Comparison of ENCODE assay signal across 16 cellular contexts in the genomic region with DNA sequence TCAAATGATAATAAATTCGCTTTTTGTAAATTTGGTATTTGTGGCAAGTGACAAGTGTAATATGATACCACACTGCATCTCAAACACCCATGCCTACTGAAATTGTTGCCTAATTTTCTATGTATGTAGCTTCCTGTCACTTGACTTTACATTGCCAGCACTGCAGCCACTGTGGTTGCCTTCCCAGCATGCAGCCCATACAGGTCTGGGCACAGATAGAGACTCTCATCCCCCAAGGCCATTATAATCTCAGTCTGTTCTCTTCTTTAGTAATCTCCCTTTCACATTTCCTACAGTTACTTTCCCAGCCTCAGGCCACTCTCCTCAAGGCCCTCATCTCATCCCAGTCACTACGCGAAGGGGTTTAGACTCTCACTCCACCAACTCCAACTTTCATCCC.
DNase-seq lines count a peak whose midpoint lies in the region; ATAC-seq and TF ChIP-seq lines count a peak whose summit lies in the region.
"Had no signal": no experiment of that assay in that cellular context is flagged by ENCODE, and none has a peak within 500 bp of the region (broad histone marks: within the 10 kb centered on the region; RNA-seq: fewer than 3 reads in every experiment).

No MANE protein-coding gene starts in this region.

- H3K4me1 Mint-ChIP-seq in glutamatergic neuron (ENCODE audit: low read depth, unreplicated experiment), result peaks cover 25% of the 10 kb centered on the region
- H3K4me1 Mint-ChIP-seq: T-helper 17 cell had no signal

- no peak for TF ChIP-seq CTCF in glutamatergic neuron (IDR thresholded peaks at IDR 0.05; ENCODE audit: partially characterized antibody, unreplicated experiment)
- TF ChIP-seq CTCF in uterus (IDR thresholded peaks at IDR 0.05), result no peak
- no peak for TF ChIP-seq CTCF in gastrocnemius medialis (IDR thresholded peaks at IDR 0.05 in 4 of 5, conservative IDR thresholded peaks at IDR 0.05 in 1 of 5)

- H3K27ac ChIP-seq in uterus, result no peak overlapping the region
- H3K27ac ChIP-seq in gastrocnemius medialis, result no peak overlapping the region
- H3K27ac ChIP-seq: KMS-11, Peyer's patch had no signal

- H3K4me1 ChIP-seq in uterus, result no peaks in the 10 kb centered on the region
- H3K4me1 ChIP-seq in gastrocnemius medialis, result no peaks in the 10 kb centered on the region
- H3K4me1 ChIP-seq: Peyer's patch had no signal

- H3K4me3 ChIP-seq in H7 (ENCODE audit: insufficient read depth, low read depth, low read length) (no peak overlapping the region), uterus (no peak overlapping the region), gastrocnemius medialis (no peak overlapping the region)
- H3K4me3 ChIP-seq: Peyer's patch had no signal

- intact Hi-C loops in uterus (cut with DNase I; ENCODE audit: low total_unique reads), result no loop called here
- intact Hi-C loops in gastrocnemius medialis (cut with DNase I; ENCODE audit: low total_unique reads), result no loop called here

- in situ Hi-C loops in gastrocnemius medialis (cut with MboI; ENCODE audit: low sequenced_read_pairs in 4 of 4), result loop anchor here in 1 of 4 donors (25.0 kb wide), 1 partner anchor 100 kb away; no protein-coding TSS in a partner anchor

- H3K9me3 ChIP-seq in uterus (no peaks in the 10 kb centered on the region), gastrocnemius medialis (no peaks in the 10 kb centered on the region)
- H3K9me3 ChIP-seq: Peyer's patch had no signal

- H3K27ac Mint-ChIP-seq in glutamatergic neuron (ENCODE audit: unreplicated experiment), result peak overlapping the region; percentile 53
- H3K27ac Mint-ChIP-seq: T-helper 17 cell had no signal

- no peaks in the 10 kb centered on the region for H3K9me3 Mint-ChIP-seq in glutamatergic neuron (ENCODE audit: unreplicated experiment)

- peaks cover 3% of the 10 kb centered on the region for H3K27me3 Mint-ChIP-seq in glutamatergic neuron (ENCODE audit: unreplicated experiment)
- H3K27me3 Mint-ChIP-seq: T-helper 17 cell had no signal

- no peaks in the 10 kb centered on the region for H3K36me3 Mint-ChIP-seq in glutamatergic neuron (ENCODE audit: unreplicated experiment)

- no peak overlapping the region for H3K4me3 Mint-ChIP-seq in glutamatergic neuron (ENCODE audit: unreplicated experiment)
- H3K4me3 Mint-ChIP-seq: T-helper 17 cell had no signal

- H3K27me3 ChIP-seq in H7 (ENCODE audit: control insufficient read depth, insufficient read depth, low read length) (no peaks in the 10 kb centered on the region), uterus (no peaks in the 10 kb centered on the region), gastrocnemius medialis (no peaks in the 10 kb centered on the region)
- H3K27me3 ChIP-seq: Peyer's patch had no signal

- H3K36me3 ChIP-seq in H7 (replicated peaks; ENCODE audit: control insufficient read depth, insufficient read depth, low read length), result no peaks in the 10 kb centered on the region
- H3K36me3 ChIP-seq in uterus, result no peaks in the 10 kb centered on the region
- no peaks in the 10 kb centered on the region for H3K36me3 ChIP-seq in gastrocnemius medialis
- H3K36me3 ChIP-seq: Peyer's patch had no signal

- ATAC-seq in gastrocnemius medialis, result no peak
- ATAC-seq: HepG2, T-helper 17 cell had no signal

- DNase-seq in COR-L47 (lab: John Stamatoyannopoulos, UW) (peak; percentile 11), H7 (peak; percentile 9), NCI-H526 treated with DMSO at 0.1 percent for 48 hours (lab: John Stamatoyannopoulos, UW) (peak; percentile 12), glutamatergic neuron (no peak), retina (no peak), uterus (no peak), gastrocnemius medialis (no peak)
- DNase-seq: C1 segment of cervical spinal cord, DMS153, NCI-H2171 treated with DMSO at 0.1 percent for 48 hours, NCI-H524 treated with DMSO at 0.1 percent for 48 hours, Peyer's patch, Right ventricle myocardium superior, T-helper 17 cell had no signal

- TF ChIP-seq POLR2A in uterus (IDR thresholded peaks at IDR 0.05), result no peak
- TF ChIP-seq POLR2A in gastrocnemius medialis (IDR thresholded peaks at IDR 0.05), result no peak

Comparison
In these comparisons a context has a peak if more than half of its experiments do, and no peak if none do; other contexts are left out.
1. DNase-seq: peak in COR-L47 (single experiment), H7 (single experiment) and NCI-H526 treated with DMSO at 0.1 percent for 48 hours (single experiment); none in glutamatergic neuron (single experiment), retina (single experiment), uterus (0 of 2) and gastrocnemius medialis (0 of 2).